Comparison of ENCODE assay signal across 9 cellular contexts in genomic region chr7:103991406-103991805, GRCh38. TPM values are rescaled to one million over a fixed set of nuclear protein-coding genes. Genes with fewer than 3 reads are reported as not detected.
"Had no signal": no experiment of that assay in that cellular context is flagged by ENCODE, and none has a peak within 500 bp of the region (broad histone marks: within the 10 kb centered on the region; RNA-seq: fewer than 3 reads in every experiment).

No MANE protein-coding gene starts in this region.

- ATAC-seq: GM23338 had no signal

- H3K9me3 Mint-ChIP-seq: GM23338, H9 had no signal

- H3K36me3 Mint-ChIP-seq: IgD-negative memory B cell had no signal

- DNase-seq: H9, HCEC 1CT, KG1 had no signal

- H3K27ac Mint-ChIP-seq: GM23338, H9, IgD-negative memory B cell had no signal

- FAIRE-seq: H1, H54, HTR-8/SVneo had no signal

RNA-seq across cellular contexts. Expression of gene RELN, which starts 1.9 kb away (rescaled TPM):
- total RNA-seq: HT-29 had no signal
- polyA plus RNA-seq: IgD-negative memory B cell had no signal
